In genomic region chr1:209823143-209824041, GRCh38 we compare ENCODE assay signal across 8 cellular contexts. TPM values are rescaled to one million over a fixed set of nuclear protein-coding genes. Genes with fewer than 3 reads are reported as not detected.
DNase-seq lines count a peak whose midpoint lies in the region; ATAC-seq lines count a peak whose summit lies in the region.

No MANE protein-coding gene starts in this region.

- peaks cover 24% of the 10 kb centered on the region for H3K4me1 Mint-ChIP-seq in activated naive CD8-positive, alpha-beta T cell treated with anti-CD3 and anti-CD28 coated beads for 36 hours
- H3K4me1 Mint-ChIP-seq in stimulated activated effector memory CD8-positive, alpha-beta T cell treated with anti-CD3 and anti-CD28 coated beads, Interleukin-12 subunit alpha, Interleukin-12 subunit beta, amount 100 ng/mL, for 72 hours, result peaks cover 28% of the 10 kb centered on the region

- ATAC-seq in stimulated activated effector memory CD8-positive, alpha-beta T cell treated with anti-CD3 and anti-CD28 coated beads, Interleukin-12 subunit alpha, Interleukin-12 subunit beta, amount 100 ng/mL, for 72 hours, result peak; percentile 39

- DNase-seq in SIG-M5 treated with dmso at 0.1 percent for 504 hours (lab: John Stamatoyannopoulos, UW; ENCODE audit: unreplicated experiment) (peak; percentile 80), SIG-M5 (lab: John Stamatoyannopoulos, UW) (no peak), H7 (peak; percentile 28), NCI-H2196 treated with DMSO at 0.1 percent for 48 hours (lab: John Stamatoyannopoulos, UW; ENCODE audit: unreplicated experiment) (peak; percentile 30), hepatic stellate cell (ENCODE audit: low spot score) (peak; percentile 38), ureter (ENCODE audit: low spot score) (no peak)
- DNase-seq in activated naive CD8-positive, alpha-beta T cell treated with anti-CD3 and anti-CD28 coated beads for 36 hours, result no peak
- no peak for DNase-seq in stimulated activated effector memory CD8-positive, alpha-beta T cell treated with anti-CD3 and anti-CD28 coated beads, Interleukin-12 subunit alpha, Interleukin-12 subunit beta, amount 100 ng/mL, for 72 hours (ENCODE audit: low spot score in 2 of 2)

- H3K27me3 Mint-ChIP-seq in activated naive CD8-positive, alpha-beta T cell treated with anti-CD3 and anti-CD28 coated beads for 36 hours, result peaks cover 21% of the 10 kb centered on the region

- no peak overlapping the region for H3K4me3 Mint-ChIP-seq in activated naive CD8-positive, alpha-beta T cell treated with anti-CD3 and anti-CD28 coated beads for 36 hours
- peak overlapping the region; percentile 13 for H3K4me3 Mint-ChIP-seq in stimulated activated effector memory CD8-positive, alpha-beta T cell treated with anti-CD3 and anti-CD28 coated beads, Interleukin-12 subunit alpha, Interleukin-12 subunit beta, amount 100 ng/mL, for 72 hours

- peak overlapping the region; percentile 32 for H3K27ac Mint-ChIP-seq in activated naive CD8-positive, alpha-beta T cell treated with anti-CD3 and anti-CD28 coated beads for 36 hours
- H3K27ac Mint-ChIP-seq in stimulated activated effector memory CD8-positive, alpha-beta T cell treated with anti-CD3 and anti-CD28 coated beads, Interleukin-12 subunit alpha, Interleukin-12 subunit beta, amount 100 ng/mL, for 72 hours, result no peak overlapping the region

- H3K9me3 Mint-ChIP-seq in activated naive CD8-positive, alpha-beta T cell treated with anti-CD3 and anti-CD28 coated beads for 36 hours, result no peaks in the 10 kb centered on the region
- H3K9me3 Mint-ChIP-seq in stimulated activated effector memory CD8-positive, alpha-beta T cell treated with anti-CD3 and anti-CD28 coated beads, Interleukin-12 subunit alpha, Interleukin-12 subunit beta, amount 100 ng/mL, for 72 hours, result no peaks in the 10 kb centered on the region

- H3K27me3 ChIP-seq in H7 (ENCODE audit: control insufficient read depth, insufficient read depth, low read length), result peaks cover 3% of the 10 kb centered on the region; the same call in 1 of the 2 replicates

- H3K36me3 ChIP-seq in H7 (replicated peaks; ENCODE audit: control insufficient read depth, insufficient read depth, low read length), result no peaks in the 10 kb centered on the region

- H3K4me3 ChIP-seq in H7 (ENCODE audit: insufficient read depth, low read depth, low read length), result no peak overlapping the region

- H3K36me3 Mint-ChIP-seq in activated naive CD8-positive, alpha-beta T cell treated with anti-CD3 and anti-CD28 coated beads for 36 hours, result peaks cover 8% of the 10 kb centered on the region
- H3K36me3 Mint-ChIP-seq in stimulated activated effector memory CD8-positive, alpha-beta T cell treated with anti-CD3 and anti-CD28 coated beads, Interleukin-12 subunit alpha, Interleukin-12 subunit beta, amount 100 ng/mL, for 72 hours, result peaks cover 16% of the 10 kb centered on the region

RNA-seq across cellular contexts. Expression of gene UTP25, which starts 4.4 kb away (rescaled TPM):
- 8.7 and 12.3 TPM in 2 replicates for total RNA-seq in H7 (2014; rRNA removed; shearing (Covaris generic))
- 10 to 100 TPM; 12.2 to 12.5 TPM for total RNA-seq in activated naive CD8-positive, alpha-beta T cell treated with anti-CD3 and anti-CD28 coated beads for 36 hours
- 13.8 TPM for total RNA-seq in ureter

RNA-seq across cellular contexts. Expression of gene IRF6, which starts 17.4 kb away (rescaled TPM):
- total RNA-seq in H7 (2014; rRNA removed; shearing (Covaris generic)), result 2.3 and 4.1 TPM in 2 replicates
- total RNA-seq in activated naive CD8-positive, alpha-beta T cell treated with anti-CD3 and anti-CD28 coated beads for 36 hours, result 1 to 10 TPM; 2.1 to 2.4 TPM
- total RNA-seq in ureter, result 102 TPM

RNA-seq across cellular contexts. Expression of gene C1orf74, which starts 39.0 kb away (rescaled TPM):
- total RNA-seq in H7 (2014; rRNA removed; shearing (Covaris generic)), result 5.9 and 6.1 TPM in 2 replicates
- 1 to 10 TPM; 1.5 to 1.7 TPM for total RNA-seq in activated naive CD8-positive, alpha-beta T cell treated with anti-CD3 and anti-CD28 coated beads for 36 hours
- total RNA-seq in ureter, result 3.5 TPM

Comparison
In these comparisons a context has a peak if more than half of its experiments do, and no peak if none do; other contexts are left out.
1. DNase-seq: peak in SIG-M5 treated with dmso at 0.1 percent for 504 hours (single experiment), H7 (single experiment), NCI-H2196 treated with DMSO at 0.1 percent for 48 hours (single experiment) and hepatic stellate cell (single experiment); none in SIG-M5 (single experiment), activated naive CD8-positive, alpha-beta T cell treated with anti-CD3 and anti-CD28 coated beads for 36 hours (single experiment), stimulated activated effector memory CD8-positive, alpha-beta T cell treated with anti-CD3 and anti-CD28 coated beads, Interleukin-12 subunit alpha, Interleukin-12 subunit beta, amount 100 ng/mL, for 72 hours (0 of 2) and ureter (single experiment).
2. RNA of gene IRF6, which starts 17.4 kb away (total RNA-seq): 102 TPM in ureter (single experiment); 2.1 to 2.4 TPM in activated naive CD8-positive, alpha-beta T cell treated with anti-CD3 and anti-CD28 coated beads for 36 hours and 2.3 to 4.1 TPM in H7; every median in the first group is over 10 times any median in the second.